11 cellular contexts compared by ENCODE assay signal in genomic region chr9:69188975-69189374, GRCh38.
"Had no signal": no experiment of that assay in that cellular context is flagged by ENCODE, and none has a peak within 500 bp of the region (broad histone marks: within the 10 kb centered on the region; RNA-seq: fewer than 3 reads in every experiment).

No MANE protein-coding gene starts in this region.

- H3K4me1 ChIP-seq: breast epithelium had no signal

- H3K27ac ChIP-seq: breast epithelium, skin epidermis had no signal

- H3K36me3 Mint-ChIP-seq: activated naive CD4-positive, alpha-beta T cell treated with anti-CD3 and anti-CD28 coated beads, Interleukin-2, amount 50 U/mL, for 72 hours had no signal

- H3K36me3 ChIP-seq: breast epithelium, heart left ventricle had no signal

- H3K27ac Mint-ChIP-seq: activated naive CD4-positive, alpha-beta T cell treated with anti-CD3 and anti-CD28 coated beads, Interleukin-2, amount 50 U/mL, for 72 hours had no signal

- H3K4me3 ChIP-seq: breast epithelium, heart left ventricle, skin epidermis had no signal

- H3K27me3 ChIP-seq: breast epithelium, heart left ventricle had no signal

- DNase-seq: activated CD4-positive, alpha-beta T cell treated with anti-CD3 and anti-CD28 coated beads, Interleukin-2, amount 50 U/mL, for 1 hour; activated effector memory CD4-positive, alpha-beta T cell treated with anti-CD3 and anti-CD28 coated beads, Interleukin-2, amount 50 U/mL, for 16 hours; activated T-cell treated with anti-CD3 and anti-CD28 coated beads, Interleukin-2, amount 50 U/mL, for 1 hour; amygdala; foreskin melanocyte; heart left ventricle; islet precursor cell; mesenchymal stem cell had no signal

- H3K9me3 ChIP-seq: breast epithelium, heart left ventricle had no signal

- H3K9me3 Mint-ChIP-seq: activated naive CD4-positive, alpha-beta T cell treated with anti-CD3 and anti-CD28 coated beads, Interleukin-2, amount 50 U/mL, for 72 hours had no signal
